In the genomic region with DNA sequence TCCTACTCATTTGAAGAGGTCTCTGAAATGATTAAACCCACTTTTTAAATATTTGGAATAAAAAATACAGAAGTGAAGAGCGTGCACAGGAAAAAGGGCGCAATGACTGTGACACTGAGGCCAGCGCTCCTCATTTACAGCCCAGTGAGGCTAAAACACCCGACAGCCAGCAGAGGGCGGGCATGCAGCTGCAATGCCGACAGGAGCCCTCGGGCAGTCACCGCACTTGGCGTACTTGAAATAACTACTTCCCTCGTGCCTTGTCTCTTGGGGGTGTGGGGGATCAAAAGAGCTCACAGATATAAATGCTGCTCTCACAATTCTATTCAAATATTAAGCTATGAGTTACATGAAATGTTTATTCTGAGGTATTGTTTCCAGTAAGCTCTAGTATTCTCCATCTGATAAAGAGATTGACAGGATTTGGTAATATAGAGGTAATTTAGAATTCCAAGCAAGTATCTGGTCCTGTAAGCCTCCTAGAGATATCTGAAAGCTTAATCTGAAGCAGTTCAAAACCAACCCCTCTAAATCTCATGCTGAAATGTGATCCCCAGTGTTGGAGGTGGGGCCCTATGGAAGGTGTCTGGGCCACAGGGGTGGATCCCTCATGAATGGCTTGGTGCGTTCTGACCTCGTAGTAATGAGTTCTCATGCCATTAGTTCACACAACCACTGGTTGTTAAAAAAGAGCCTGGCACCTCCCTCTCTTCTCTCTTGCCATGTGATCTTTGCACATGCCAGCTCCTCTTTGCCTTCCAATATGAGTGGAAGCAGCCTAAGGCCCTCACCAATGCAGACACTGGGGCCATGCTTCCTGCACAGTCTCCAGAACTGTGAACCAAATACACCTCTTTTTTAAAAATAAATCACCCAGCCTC, we compare ENCODE assay signal across 8 cellular contexts.
DNase-seq lines count a peak whose midpoint lies in the region; ATAC-seq and TF ChIP-seq lines count a peak whose summit lies in the region.

No MANE protein-coding gene starts in this region.

- peak; percentile 53 for DNase-seq in NCI-H345 treated with DMSO at 0.1 percent for 48 hours (lab: John Stamatoyannopoulos, UW; ENCODE audit: unreplicated experiment)
- peak; percentile 62 for DNase-seq in activated CD4-positive, alpha-beta T cell treated with anti-CD3 and anti-CD28 coated beads for 1 hour
- peak; percentile 79 for DNase-seq in cerebellar cortex (ENCODE audit: low spot score)
- DNase-seq in kidney tubule cell (ENCODE audit: low spot score), result peak; percentile 72
- DNase-seq in stimulated activated CD4-positive, alpha-beta T cell treated with anti-CD3 and anti-CD28 coated beads, Interleukin-2, amount 100 ng/mL, for 4 hours (ENCODE audit: low read depth), result peak; percentile 64

- TF ChIP-seq CTCF in GM12874 (IDR thresholded peaks at IDR 0.05; ENCODE audit: insufficient read depth, low read depth, low read length), result peak; percentile 87

- peak; percentile 71 for ATAC-seq in HG03135 (IDR thresholded peaks at IDR 0.05; ENCODE audit: unreplicated experiment)
- ATAC-seq in HG03378 (IDR thresholded peaks at IDR 0.05; ENCODE audit: unreplicated experiment), result no peak
